9 cellular contexts compared by ENCODE assay signal in genomic region chr12:46266382-46266791, GRCh38. TPM values are rescaled to one million over a fixed set of nuclear protein-coding genes. Genes with fewer than 3 reads are reported as not detected.
DNase-seq lines count a peak whose midpoint lies in the region; ATAC-seq, FAIRE-seq and TF ChIP-seq lines count a peak whose summit lies in the region.
"Had no signal": no experiment of that assay in that cellular context is flagged by ENCODE, and none has a peak within 500 bp of the region (broad histone marks: within the 10 kb centered on the region; RNA-seq: fewer than 3 reads in every experiment).

No MANE protein-coding gene starts in this region.

- intact Hi-C loops in kidney (cut with DNase I), result no loop called here

- no peak for ATAC-seq in HG03095 (IDR thresholded peaks at IDR 0.05; ENCODE audit: unreplicated experiment)

- TF ChIP-seq EP300 in suprapubic skin (IDR thresholded peaks at IDR 0.05), result no peak

- DNase-seq in SIG-M5 treated with dmso at 0.1 percent for 504 hours (lab: John Stamatoyannopoulos, UW; ENCODE audit: unreplicated experiment) (peak; percentile 27), SIG-M5 (lab: John Stamatoyannopoulos, UW) (no peak), NCI-H2227 treated with DMSO at 0.1 percent for 48 hours (lab: John Stamatoyannopoulos, UW) (peak; percentile 31), adipocyte (ENCODE audit: low read depth) (peak; percentile 87), kidney (no peak), suprapubic skin (ENCODE audit: low spot score in 2 of 2) (no peak), retina (no peak)

- WGBS in suprapubic skin, result 37% methylated on average over 7 of the region's 7 CpGs

- H3K4me3 ChIP-seq in adipocyte (ENCODE audit: low read length) (peak overlapping the region; percentile 88), kidney (ENCODE audit: low read length in 2 of 2) (peak overlapping the region; percentile 75 to 76), suprapubic skin (peak overlapping the region; percentile 80)

- H3K27ac ChIP-seq in kidney (ENCODE audit: low read depth in 2 of 2, low read length in 2 of 2) (no peak overlapping the region), suprapubic skin (peak overlapping the region; percentile 89)

- no peaks in the 10 kb centered on the region for H3K36me3 ChIP-seq in adipocyte (ENCODE audit: control insufficient read depth, insufficient read depth, low read length, severe bottlenecking)
- H3K36me3 ChIP-seq in kidney (ENCODE audit: control insufficient read depth in 1 of 2, insufficient read depth in 2 of 2, low read length in 2 of 2), result no peaks in the 10 kb centered on the region
- H3K36me3 ChIP-seq in suprapubic skin, result no peaks in the 10 kb centered on the region

- TF ChIP-seq POLR2A in suprapubic skin (IDR thresholded peaks at IDR 0.05), result no peak

- H3K27me3 ChIP-seq in adipocyte (replicated peaks; ENCODE audit: control insufficient read depth, insufficient read depth, low read length) (no peaks in the 10 kb centered on the region), suprapubic skin (no peaks in the 10 kb centered on the region)

- H3K9ac ChIP-seq in adipocyte (ENCODE audit: low read length) (peak overlapping the region; percentile 89), kidney (ENCODE audit: low read length in 2 of 2) (peak overlapping the region in 1 of 2 donors; percentile 82)

- H3K4me1 ChIP-seq in adipocyte (ENCODE audit: control insufficient read depth, insufficient read depth, low read length) (peaks cover 21% of the 10 kb centered on the region), kidney (ENCODE audit: control insufficient read depth in 1 of 2, insufficient read depth in 1 of 2, low read depth in 1 of 2, low read length in 2 of 2) (peaks cover 4 to 21% of the 10 kb centered on the region in 2 donors), suprapubic skin (peaks cover 47% of the 10 kb centered on the region)

- no peak for TF ChIP-seq CTCF in kidney (IDR thresholded peaks at IDR 0.05; ENCODE audit: borderline replicate concordance, extremely low read depth, insufficient read depth)
- TF ChIP-seq CTCF in suprapubic skin (IDR thresholded peaks at IDR 0.05), result no peak

- H3K9me3 ChIP-seq in adipocyte (ENCODE audit: control insufficient read depth, low read length) (no peaks in the 10 kb centered on the region), kidney (ENCODE audit: control insufficient read depth in 1 of 2, low read length in 2 of 2) (no peaks in the 10 kb centered on the region), suprapubic skin (no peaks in the 10 kb centered on the region)

- FAIRE-seq in kidney (lab: Jason Lieb, UNC), result no peak
- FAIRE-seq: colon had no signal

RNA-seq across cellular contexts. Expression of gene SLC38A1, which starts 2.5 kb away (rescaled TPM):
- 124 TPM for total RNA-seq in kidney
- polyA plus RNA-seq in kidney (ENCODE audit: insufficient read depth, low read depth, low replicate concordance), result 13.3 TPM
- total RNA-seq in suprapubic skin, result 100 to 1,000 TPM in 3 of 4 donors, 10 to 100 TPM in 1; 96.2 to 110 (median 102) TPM

Comparison
In these comparisons a context has a peak if more than half of its experiments do, and no peak if none do; other contexts are left out.
1. DNase-seq: peak in SIG-M5 treated with dmso at 0.1 percent for 504 hours (single experiment), NCI-H2227 treated with DMSO at 0.1 percent for 48 hours (single experiment) and adipocyte (single experiment); none in SIG-M5 (single experiment), kidney (single experiment), suprapubic skin (0 of 2) and retina (single experiment).
2. Peak in every context shown above with its lines, with median percentiles within 50 percentile points of each other: H3K4me3 ChIP-seq.